1 cellular context compared by ENCODE assay signal in genomic region chr9:117000196-117000723, GRCh38.
A peak's percentile ranks its signal among the peaks of the same experiment; 100 is the strongest.
TF ChIP-seq lines count a peak whose summit lies in the region.

No MANE protein-coding gene starts in this region.

TF ChIP-seq in HepG2, 621 proteins besides CTCF, POLR2A, EP300 and RAD21:
- TF ChIP-seq, protein P1, sequence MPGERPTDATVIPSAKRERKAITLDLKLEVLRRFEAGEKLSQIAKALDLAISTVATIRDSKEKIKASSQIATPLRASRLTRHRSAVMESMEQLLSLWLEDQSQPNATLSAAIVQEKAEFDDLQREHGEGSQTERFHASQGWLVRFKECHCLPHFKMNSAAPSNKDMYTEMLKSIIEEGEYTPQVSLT (CRISPR knock-in tag; IDR thresholded peaks at IDR 0.05; ENCODE audit: borderline replicate concordance, low read depth), result no peak
- TF ChIP-seq CEBPB (IDR thresholded peaks at IDR 0.05; ENCODE audit: borderline replicate concordance, low read depth, low read length), result peak; percentile 64
